Comparison of ENCODE assay signal across 28 cellular contexts in genomic region chr12:73240110-73240509, GRCh38.
"Had no signal": no experiment of that assay in that cellular context is flagged by ENCODE, and none has a peak within 500 bp of the region (broad histone marks: within the 10 kb centered on the region; RNA-seq: fewer than 3 reads in every experiment).

No MANE protein-coding gene starts in this region.

- H3K36me3 ChIP-seq: neural progenitor cell, ovary, spleen, suprapubic skin, tibial artery, transverse colon, upper lobe of right lung, uterus had no signal

- H3K27ac ChIP-seq: neural progenitor cell, ovary, parathyroid adenoma, psoas muscle, skin epidermis, spleen, suprapubic skin, testis, tibial artery, transverse colon, upper lobe of right lung, uterus had no signal

- H3K9me3 ChIP-seq: ovary, suprapubic skin, testis, tibial artery, transverse colon, upper lobe of right lung, uterus had no signal

- H3K4me3 ChIP-seq: neural progenitor cell, ovary, psoas muscle, skin epidermis, smooth muscle cell, spleen, suprapubic skin, testis, tibial artery, transverse colon, upper lobe of right lung, uterus had no signal

- H3K4me1 ChIP-seq: neural progenitor cell, parathyroid adenoma, psoas muscle, spleen, suprapubic skin, testis, tibial artery, transverse colon, upper lobe of right lung, uterus had no signal

- H3K27me3 ChIP-seq: neural progenitor cell, ovary, spleen, suprapubic skin, testis, tibial artery, transverse colon, upper lobe of right lung, uterus had no signal

- DNase-seq: natural killer cell; occipital lobe; ovary; posterior cingulate gyrus; psoas muscle; right cardiac atrium; spleen; stimulated activated CD4-positive, alpha-beta T cell treated with anti-CD3 and anti-CD28 coated beads, Interleukin-12 subunit alpha, Interleukin-12 subunit beta, amount 100 ng/mL, for 4 hours; stimulated activated CD4-positive, alpha-beta T cell treated with anti-CD3 and anti-CD28 coated beads, Interleukin-1b, Interleukin-23, amount 100 ng/mL, for 48 hours; stimulated activated CD4-positive, alpha-beta T cell treated with anti-CD3 and anti-CD28 coated beads, Interleukin-4, amount 100 ng/mL, for 1 hour; stimulated activated CD4-positive, alpha-beta T cell treated with anti-CD3 and anti-CD28 coated beads, Interleukin-4, amount 100 ng/mL, for 4 hours; stimulated activated CD8-positive, alpha-beta memory T cell treated with anti-CD3 and anti-CD28 coated beads, Interleukin-4, amount 100 ng/mL, for 48 hours; stimulated activated naive CD4-positive, alpha-beta T cell; stimulated activated naive CD8-positive, alpha-beta T cell treated with anti-CD3 and anti-CD28 coated beads, Interleukin-15, amount 100 ng/mL, for 72 hours; stimulated activated naive CD8-positive, alpha-beta T cell treated with anti-CD3 and anti-CD28 coated beads, Interleukin-15, Interleukin-2, amounts not matched to agents 100 U/mL and 50 U/mL, for 24 hours; substantia nigra; testis; tibial artery; transverse colon; upper lobe of right lung; uterus had no signal

- H3K4me2 ChIP-seq: neural progenitor cell, smooth muscle cell had no signal

- H3K9ac ChIP-seq: neural progenitor cell, parathyroid adenoma had no signal

- ATAC-seq: natural killer cell; psoas muscle; right cardiac atrium; sciatic nerve; stimulated activated memory B cell treated with anti-CD40 and anti-IgM and Interleukin-4, amounts not matched to agents 10 μg/mL and 1 μg/mL and 100 μg/mL, for 72 hours; stimulated activated naive CD8-positive, alpha-beta T cell treated with anti-CD3 and anti-CD28 coated beads, Interleukin-15, amount 100 ng/mL, for 72 hours; stimulated activated naive CD8-positive, alpha-beta T cell treated with anti-CD3 and anti-CD28 coated beads, Interleukin-15, Interleukin-2, amounts not matched to agents 100 U/mL and 50 U/mL, for 24 hours; upper lobe of right lung had no signal

- H2AFZ ChIP-seq: neural progenitor cell, parathyroid adenoma had no signal

- H3K79me2 ChIP-seq: parathyroid adenoma had no signal
